18 cellular contexts compared by ENCODE assay signal in the genomic region with DNA sequence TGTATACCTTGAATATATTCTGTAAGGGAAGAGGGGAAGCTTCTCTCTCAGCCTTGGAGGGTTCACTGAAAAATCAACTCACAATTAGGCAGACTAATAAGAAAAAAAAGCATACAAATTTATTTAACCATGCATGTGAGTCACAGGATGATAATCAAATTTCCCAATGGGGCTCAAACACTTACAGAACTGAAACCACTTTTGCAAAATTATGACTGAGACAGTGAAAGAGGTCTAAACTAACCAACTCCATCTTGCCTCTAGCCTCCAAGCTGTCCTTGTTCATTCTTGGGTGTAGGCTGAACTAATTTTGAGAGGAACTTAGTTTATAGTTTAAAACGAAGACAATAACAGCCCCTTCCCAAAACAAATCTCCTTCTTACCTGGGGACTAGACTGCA.
DNase-seq lines count a peak whose midpoint lies in the region; ATAC-seq and TF ChIP-seq lines count a peak whose summit lies in the region.
"Had no signal": no experiment of that assay in that cellular context is flagged by ENCODE, and none has a peak within 500 bp of the region (broad histone marks: within the 10 kb centered on the region; RNA-seq: fewer than 3 reads in every experiment).

No MANE protein-coding gene starts in this region.

- peak overlapping the region; percentile 33 for H3K4me2 ChIP-seq in Karpas-422 (ENCODE audit: low read depth, low read length, poor library complexity, severe bottlenecking)

- no peaks in the 10 kb centered on the region for H3K27me3 ChIP-seq in A673 (replicated peaks; ENCODE audit: insufficient read depth, low read depth, low read length, poor library complexity)
- H3K27me3 ChIP-seq in Karpas-422 (ENCODE audit: low read length) = no peaks in the 10 kb centered on the region
- no peaks in the 10 kb centered on the region for H3K27me3 ChIP-seq in adipocyte (replicated peaks; ENCODE audit: control insufficient read depth, insufficient read depth, low read length)
- H3K27me3 ChIP-seq in tibial artery = no peaks in the 10 kb centered on the region

- H3K4me1 ChIP-seq in A673 (ENCODE audit: insufficient read depth, low read length, poor library complexity, severe bottlenecking) = peaks cover 8% of the 10 kb centered on the region
- H3K4me1 ChIP-seq in Karpas-422 (ENCODE audit: low read length) = peaks cover 26% of the 10 kb centered on the region
- H3K4me1 ChIP-seq in adipocyte (ENCODE audit: control insufficient read depth, insufficient read depth, low read length) = peaks cover 25% of the 10 kb centered on the region
- H3K4me1 ChIP-seq in tibial artery = no peaks in the 10 kb centered on the region
- H3K4me1 ChIP-seq: prostate gland had no signal

- H3K4me3 ChIP-seq in A673 (ENCODE audit: low read depth, low read length, poor library complexity, severe bottlenecking) (no peak overlapping the region), Karpas-422 (ENCODE audit: low read length) (no peak overlapping the region), adipocyte (ENCODE audit: low read length) (peak overlapping the region; percentile 38), tibial artery (no peak overlapping the region)
- H3K4me3 ChIP-seq: GM12878, lung, prostate gland had no signal

- H3K27ac ChIP-seq in A673 (ENCODE audit: low read depth, low read length, poor library complexity, severe bottlenecking) (peak overlapping the region; percentile 37), Karpas-422 (ENCODE audit: low read length) (no peak overlapping the region), tibial artery (no peak overlapping the region)
- H3K27ac ChIP-seq: prostate gland had no signal

- H3K79me2 ChIP-seq in Karpas-422 (ENCODE audit: low read length) = no peaks in the 10 kb centered on the region

- no peak overlapping the region; the same call in 1 of the 2 replicates for H2AFZ ChIP-seq in Karpas-422 (ENCODE audit: low read length)

- CTCF ChIA-PET in A673 (lab: Charles Lee) = no interaction called here

- H3K9me3 ChIP-seq in A673 (ENCODE audit: low read depth, low read length, poor library complexity, severe bottlenecking) (no peaks in the 10 kb centered on the region), Karpas-422 (ENCODE audit: low read length) (no peaks in the 10 kb centered on the region), adipocyte (ENCODE audit: control insufficient read depth, low read length) (no peaks in the 10 kb centered on the region), tibial artery (no peaks in the 10 kb centered on the region)
- H3K9me3 ChIP-seq: prostate gland had no signal

- H3K4me3 Mint-ChIP-seq in activated T-helper 1 cell treated with anti-CD3 and anti-CD28 coated beads, Interleukin-12 subunit alpha, Interleukin-12 subunit beta, Interleukin-2, Interleukin-4 antibody, amounts not matched to agents 30 ng/mL and 10 ng/mL and 1 ng/mL, durations not matched to agents 14 hours and 24 hours and 36 hours = no peak overlapping the region
- H3K4me3 Mint-ChIP-seq: naive thymus-derived CD8-positive, alpha-beta T cell; T-helper 1 cell treated with Interleukin-12 subunit alpha and Interleukin-12 subunit beta and Interleukin-4 antibody, amounts not matched to agents 30 μg/mL and 1 μg/mL, for 36 hours had no signal

- H3K9me3 Mint-ChIP-seq in activated T-helper 1 cell treated with anti-CD3 and anti-CD28 coated beads, Interleukin-12 subunit alpha, Interleukin-12 subunit beta, Interleukin-2, Interleukin-4 antibody, amounts not matched to agents 30 ng/mL and 10 ng/mL and 1 ng/mL, durations not matched to agents 14 hours and 24 hours and 36 hours = peaks cover 43% of the 10 kb centered on the region

- peak; percentile 9 for DNase-seq in A673 (ENCODE audit: low spot score)
- DNase-seq in Karpas-422 = peak; percentile 83
- peak; percentile 10 for DNase-seq in adipocyte (ENCODE audit: low read depth)
- no peak for DNase-seq in left ventricle myocardium superior
- no peak for DNase-seq in tibial artery
- no peak for DNase-seq in SK-N-DZ (ENCODE audit: low spot score)
- DNase-seq in stimulated activated naive CD4-positive, alpha-beta T cell (lab: John Stamatoyannopoulos, UW) = no peak
- DNase-seq in activated T-helper 1 cell treated with anti-CD3 and anti-CD28 coated beads, Interleukin-12 subunit alpha, Interleukin-12 subunit beta, Interleukin-2, Interleukin-4 antibody, amounts not matched to agents 30 ng/mL and 10 ng/mL and 1 ng/mL, durations not matched to agents 14 hours and 24 hours and 36 hours (ENCODE audit: low spot score) = no peak
- DNase-seq: activated CD4-positive, CD25-positive, alpha-beta regulatory T cell; amygdala; naive thymus-derived CD8-positive, alpha-beta T cell; NCI-H1930; NCI-H69 had no signal

- no peaks in the 10 kb centered on the region for H3K36me3 Mint-ChIP-seq in activated T-helper 1 cell treated with anti-CD3 and anti-CD28 coated beads, Interleukin-12 subunit alpha, Interleukin-12 subunit beta, Interleukin-2, Interleukin-4 antibody, amounts not matched to agents 30 ng/mL and 10 ng/mL and 1 ng/mL, durations not matched to agents 14 hours and 24 hours and 36 hours (ENCODE audit: low read depth)

- no peaks in the 10 kb centered on the region for H3K36me3 ChIP-seq in A673 (ENCODE audit: insufficient read depth, low read length, poor library complexity, severe bottlenecking)
- peaks cover 3% of the 10 kb centered on the region; the same call in 1 of the 2 replicates for H3K36me3 ChIP-seq in Karpas-422 (ENCODE audit: insufficient read depth, low read length)
- H3K36me3 ChIP-seq in adipocyte (ENCODE audit: control insufficient read depth, insufficient read depth, low read length, severe bottlenecking) = no peaks in the 10 kb centered on the region
- H3K36me3 ChIP-seq in tibial artery = no peaks in the 10 kb centered on the region
- H3K36me3 ChIP-seq: prostate gland had no signal

- no peaks in the 10 kb centered on the region for H4K20me1 ChIP-seq in Karpas-422 (ENCODE audit: insufficient read depth, low read depth, low read length)

- no peaks in the 10 kb centered on the region for H3K27me3 Mint-ChIP-seq in activated T-helper 1 cell treated with anti-CD3 and anti-CD28 coated beads, Interleukin-12 subunit alpha, Interleukin-12 subunit beta, Interleukin-2, Interleukin-4 antibody, amounts not matched to agents 30 ng/mL and 10 ng/mL and 1 ng/mL, durations not matched to agents 14 hours and 24 hours and 36 hours (ENCODE audit: insufficient read depth)
- H3K27me3 Mint-ChIP-seq: naive thymus-derived CD8-positive, alpha-beta T cell had no signal

- intact Hi-C loops in A673 (cut with micrococcal nuclease; ENCODE audit: unreplicated experiment) = no loop called here
- intact Hi-C loops in left ventricle myocardium superior (cut with micrococcal nuclease) = no loop called here
- intact Hi-C loops in tibial artery (cut with DNase I; ENCODE audit: low total_unique reads) = no loop called here
- intact Hi-C loops in activated T-helper 1 cell treated with anti-CD3 and anti-CD28 coated beads, Interleukin-12 subunit alpha, Interleukin-12 subunit beta, Interleukin-2, Interleukin-4 antibody, amounts not matched to agents 30 ng/mL and 10 ng/mL and 1 ng/mL, durations not matched to agents 14 hours and 24 hours and 36 hours (cut with micrococcal nuclease) = no loop called here

- no peaks in the 10 kb centered on the region for H3K9me2 ChIP-seq in Karpas-422 (replicated peaks; ENCODE audit: insufficient read depth, low read length)

- no peak overlapping the region for H3K27ac Mint-ChIP-seq in activated T-helper 1 cell treated with anti-CD3 and anti-CD28 coated beads, Interleukin-12 subunit alpha, Interleukin-12 subunit beta, Interleukin-2, Interleukin-4 antibody, amounts not matched to agents 30 ng/mL and 10 ng/mL and 1 ng/mL, durations not matched to agents 14 hours and 24 hours and 36 hours
- H3K27ac Mint-ChIP-seq: activated T-helper 2 cell treated with anti-CD3 and anti-CD28 coated beads, Interferon-gamma antibody, Interleukin-2, Interleukin-4, amounts not matched to agents 10 μg/mL and 5 μg/mL and 100 μg/mL, durations not matched to agents 14 hours and 24 hours and 36 hours; T-helper 1 cell treated with Interleukin-12 subunit alpha and Interleukin-12 subunit beta and Interleukin-4 antibody, amounts not matched to agents 30 μg/mL and 1 μg/mL, for 36 hours had no signal

- H3K9ac ChIP-seq in Karpas-422 (ENCODE audit: low read length) = no peak overlapping the region
- peak overlapping the region; percentile 25 for H3K9ac ChIP-seq in adipocyte (ENCODE audit: low read length)

- POLR2A ChIA-PET in A673 (lab: Charles Lee; ENCODE audit: low non-redundant PET) = no interaction called here

- ATAC-seq in left ventricle myocardium superior = peak; percentile 58
- ATAC-seq: GM12878; naive thymus-derived CD8-positive, alpha-beta T cell had no signal

- BruUV-seq in A673 (replicated peaks; lab: Mats Ljungman, UMichigan) = TSS peak; percentile 71

- TF ChIP-seq CTCF in A673 (conservative IDR thresholded peaks at IDR 0.05; ENCODE audit: low read depth, low read length) = no peak
- no peak for TF ChIP-seq CTCF in tibial artery (IDR thresholded peaks at IDR 0.05)

- no peaks in the 10 kb centered on the region for H3K4me1 Mint-ChIP-seq in activated T-helper 1 cell treated with anti-CD3 and anti-CD28 coated beads, Interleukin-12 subunit alpha, Interleukin-12 subunit beta, Interleukin-2, Interleukin-4 antibody, amounts not matched to agents 30 ng/mL and 10 ng/mL and 1 ng/mL, durations not matched to agents 14 hours and 24 hours and 36 hours (ENCODE audit: low read depth)
- H3K4me1 Mint-ChIP-seq: naive thymus-derived CD8-positive, alpha-beta T cell had no signal

Comparison
In these comparisons a context has a peak if more than half of its experiments do, and no peak if none do; other contexts are left out.
1. DNase-seq: peak in A673 (single experiment), Karpas-422 (single experiment) and adipocyte (single experiment); none in left ventricle myocardium superior (single experiment), tibial artery (0 of 2), SK-N-DZ (single experiment), stimulated activated naive CD4-positive, alpha-beta T cell (0 of 6) and activated T-helper 1 cell treated with anti-CD3 and anti-CD28 coated beads, Interleukin-12 subunit alpha, Interleukin-12 subunit beta, Interleukin-2, Interleukin-4 antibody, amounts not matched to agents 30 ng/mL and 10 ng/mL and 1 ng/mL, durations not matched to agents 14 hours and 24 hours and 36 hours (single experiment).